2 cellular contexts compared by ENCODE assay signal in genomic region chr1:182002570-182002969, GRCh38.
TF ChIP-seq lines count a peak whose summit lies in the region.

No MANE protein-coding gene starts in this region.

TF ChIP-seq in WTC11, 78 proteins besides CTCF, POLR2A, EP300 and RAD21:
- TF ChIP-seq ETV6 (CRISPR knock-in tag; IDR thresholded peaks at IDR 0.05) (no peak), MYBL2 (CRISPR knock-in tag; IDR thresholded peaks at IDR 0.05) (no peak), GABPB1 (CRISPR knock-in tag; IDR thresholded peaks at IDR 0.05) (no peak), FOXP1 (CRISPR knock-in tag; IDR thresholded peaks at IDR 0.05; ENCODE audit: borderline replicate concordance) (no peak), CREM (CRISPR knock-in tag; IDR thresholded peaks at IDR 0.05) (no peak), RELA (CRISPR knock-in tag; IDR thresholded peaks at IDR 0.05; ENCODE audit: borderline replicate concordance) (no peak)
- TF ChIP-seq, protein P1, sequence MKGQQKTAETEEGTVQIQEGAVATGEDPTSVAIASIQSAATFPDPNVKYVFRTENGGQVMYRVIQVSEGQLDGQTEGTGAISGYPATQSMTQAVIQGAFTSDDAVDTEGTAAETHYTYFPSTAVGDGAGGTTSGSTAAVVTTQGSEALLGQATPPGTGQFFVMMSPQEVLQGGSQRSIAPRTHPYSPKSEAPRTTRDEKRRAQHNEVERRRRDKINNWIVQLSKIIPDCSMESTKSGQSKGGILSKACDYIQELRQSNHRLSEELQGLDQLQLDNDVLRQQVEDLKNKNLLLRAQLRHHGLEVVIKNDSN (CRISPR knock-in tag; IDR thresholded peaks at IDR 0.05): no peak
- TF ChIP-seq, protein P2, sequence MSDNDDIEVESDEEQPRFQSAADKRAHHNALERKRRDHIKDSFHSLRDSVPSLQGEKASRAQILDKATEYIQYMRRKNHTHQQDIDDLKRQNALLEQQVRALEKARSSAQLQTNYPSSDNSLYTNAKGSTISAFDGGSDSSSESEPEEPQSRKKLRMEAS (CRISPR knock-in tag; IDR thresholded peaks at IDR 0.05): no peak
- TF ChIP-seq, protein P3, sequence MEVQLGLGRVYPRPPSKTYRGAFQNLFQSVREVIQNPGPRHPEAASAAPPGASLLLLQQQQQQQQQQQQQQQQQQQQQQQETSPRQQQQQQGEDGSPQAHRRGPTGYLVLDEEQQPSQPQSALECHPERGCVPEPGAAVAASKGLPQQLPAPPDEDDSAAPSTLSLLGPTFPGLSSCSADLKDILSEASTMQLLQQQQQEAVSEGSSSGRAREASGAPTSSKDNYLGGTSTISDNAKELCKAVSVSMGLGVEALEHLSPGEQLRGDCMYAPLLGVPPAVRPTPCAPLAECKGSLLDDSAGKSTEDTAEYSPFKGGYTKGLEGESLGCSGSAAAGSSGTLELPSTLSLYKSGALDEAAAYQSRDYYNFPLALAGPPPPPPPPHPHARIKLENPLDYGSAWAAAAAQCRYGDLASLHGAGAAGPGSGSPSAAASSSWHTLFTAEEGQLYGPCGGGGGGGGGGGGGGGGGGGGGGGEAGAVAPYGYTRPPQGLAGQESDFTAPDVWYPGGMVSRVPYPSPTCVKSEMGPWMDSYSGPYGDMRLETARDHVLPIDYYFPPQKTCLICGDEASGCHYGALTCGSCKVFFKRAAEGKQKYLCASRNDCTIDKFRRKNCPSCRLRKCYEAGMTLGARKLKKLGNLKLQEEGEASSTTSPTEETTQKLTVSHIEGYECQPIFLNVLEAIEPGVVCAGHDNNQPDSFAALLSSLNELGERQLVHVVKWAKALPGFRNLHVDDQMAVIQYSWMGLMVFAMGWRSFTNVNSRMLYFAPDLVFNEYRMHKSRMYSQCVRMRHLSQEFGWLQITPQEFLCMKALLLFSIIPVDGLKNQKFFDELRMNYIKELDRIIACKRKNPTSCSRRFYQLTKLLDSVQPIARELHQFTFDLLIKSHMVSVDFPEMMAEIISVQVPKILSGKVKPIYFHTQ (CRISPR knock-in tag; IDR thresholded peaks at IDR 0.05): no peak
- TF ChIP-seq, protein P4, sequence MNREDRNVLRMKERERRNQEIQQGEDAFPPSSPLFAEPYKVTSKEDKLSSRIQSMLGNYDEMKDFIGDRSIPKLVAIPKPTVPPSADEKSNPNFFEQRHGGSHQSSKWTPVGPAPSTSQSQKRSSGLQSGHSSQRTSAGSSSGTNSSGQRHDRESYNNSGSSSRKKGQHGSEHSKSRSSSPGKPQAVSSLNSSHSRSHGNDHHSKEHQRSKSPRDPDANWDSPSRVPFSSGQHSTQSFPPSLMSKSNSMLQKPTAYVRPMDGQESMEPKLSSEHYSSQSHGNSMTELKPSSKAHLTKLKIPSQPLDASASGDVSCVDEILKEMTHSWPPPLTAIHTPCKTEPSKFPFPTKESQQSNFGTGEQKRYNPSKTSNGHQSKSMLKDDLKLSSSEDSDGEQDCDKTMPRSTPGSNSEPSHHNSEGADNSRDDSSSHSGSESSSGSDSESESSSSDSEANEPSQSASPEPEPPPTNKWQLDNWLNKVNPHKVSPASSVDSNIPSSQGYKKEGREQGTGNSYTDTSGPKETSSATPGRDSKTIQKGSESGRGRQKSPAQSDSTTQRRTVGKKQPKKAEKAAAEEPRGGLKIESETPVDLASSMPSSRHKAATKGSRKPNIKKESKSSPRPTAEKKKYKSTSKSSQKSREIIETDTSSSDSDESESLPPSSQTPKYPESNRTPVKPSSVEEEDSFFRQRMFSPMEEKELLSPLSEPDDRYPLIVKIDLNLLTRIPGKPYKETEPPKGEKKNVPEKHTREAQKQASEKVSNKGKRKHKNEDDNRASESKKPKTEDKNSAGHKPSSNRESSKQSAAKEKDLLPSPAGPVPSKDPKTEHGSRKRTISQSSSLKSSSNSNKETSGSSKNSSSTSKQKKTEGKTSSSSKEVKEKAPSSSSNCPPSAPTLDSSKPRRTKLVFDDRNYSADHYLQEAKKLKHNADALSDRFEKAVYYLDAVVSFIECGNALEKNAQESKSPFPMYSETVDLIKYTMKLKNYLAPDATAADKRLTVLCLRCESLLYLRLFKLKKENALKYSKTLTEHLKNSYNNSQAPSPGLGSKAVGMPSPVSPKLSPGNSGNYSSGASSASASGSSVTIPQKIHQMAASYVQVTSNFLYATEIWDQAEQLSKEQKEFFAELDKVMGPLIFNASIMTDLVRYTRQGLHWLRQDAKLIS (CRISPR knock-in tag; IDR thresholded peaks at IDR 0.05; ENCODE audit: borderline replicate concordance): no peak
- TF ChIP-seq, protein P5, sequence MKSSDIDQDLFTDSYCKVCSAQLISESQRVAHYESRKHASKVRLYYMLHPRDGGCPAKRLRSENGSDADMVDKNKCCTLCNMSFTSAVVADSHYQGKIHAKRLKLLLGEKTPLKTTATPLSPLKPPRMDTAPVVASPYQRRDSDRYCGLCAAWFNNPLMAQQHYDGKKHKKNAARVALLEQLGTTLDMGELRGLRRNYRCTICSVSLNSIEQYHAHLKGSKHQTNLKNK (CRISPR knock-in tag; IDR thresholded peaks at IDR 0.05): no peak

TF ChIP-seq in H1, 55 proteins besides CTCF, POLR2A, EP300 and RAD21:
- TF ChIP-seq RNF2 (IDR thresholded peaks at IDR 0.05; ENCODE audit: borderline replicate concordance, low read depth, low read length, missing control alignments, poor library complexity, severe bottlenecking) (no peak), SIX5 (IDR thresholded peaks at IDR 0.05; ENCODE audit: low read depth, low read length) (no peak), NANOG (IDR thresholded peaks at IDR 0.05; ENCODE audit: insufficient read depth, low read depth, low read length, poor library complexity, severe bottlenecking) (no peak), RXRA (IDR thresholded peaks at IDR 0.05; ENCODE audit: insufficient read depth, low read depth, low read length) (no peak), SP1 (IDR thresholded peaks at IDR 0.05; ENCODE audit: low read depth, low read length) (no peak), HDAC2 (IDR thresholded peaks at IDR 0.05; ENCODE audit: borderline replicate concordance in 1 of 2, low read depth in 2 of 2, low read length in 2 of 2) (no peak), ASH2L (IDR thresholded peaks at IDR 0.05; ENCODE audit: low read length) (no peak), ATF3 (IDR thresholded peaks at IDR 0.05; ENCODE audit: insufficient read depth, low read depth, low read length) (no peak), SUZ12 (IDR thresholded peaks at IDR 0.05; ENCODE audit: low read length) (no peak), CEBPB (IDR thresholded peaks at IDR 0.05; ENCODE audit: low read depth, low read length) (no peak)
- TF ChIP-seq, protein P2 (IDR thresholded peaks at IDR 0.05): no peak
TF ChIP-seq in H1: peak in this region for 0.
